Comparison of ENCODE assay signal across 10 cellular contexts in genomic region chr16:85988723-85989313, GRCh38.
DNase-seq lines count a peak whose midpoint lies in the region; ATAC-seq, FAIRE-seq and TF ChIP-seq lines count a peak whose summit lies in the region.
"Had no signal": no experiment of that assay in that cellular context is flagged by ENCODE, and none has a peak within 500 bp of the region (broad histone marks: within the 10 kb centered on the region; RNA-seq: fewer than 3 reads in every experiment).

No MANE protein-coding gene starts in this region.

- peaks cover 3% of the 10 kb centered on the region for H3K27me3 Mint-ChIP-seq in endodermal cell (ENCODE audit: insufficient read depth)

- H3K4me3 Mint-ChIP-seq in endodermal cell, result no peak overlapping the region

- FAIRE-seq in GM12891 (lab: Jason Lieb, UNC), result peak; percentile 98
- FAIRE-seq: endothelial cell of umbilical vein had no signal

- no peaks in the 10 kb centered on the region for H3K4me1 ChIP-seq in endodermal cell (ENCODE audit: control insufficient read depth, insufficient read depth, low read length)

- no peak overlapping the region for H3K4me3 ChIP-seq in endodermal cell (ENCODE audit: low read length)

- no peak overlapping the region for H3K9ac ChIP-seq in endodermal cell (ENCODE audit: extremely low read depth, low read length, poor library complexity, severe bottlenecking)

- TF ChIP-seq POLR2A in GM12891 (IDR thresholded peaks at IDR 0.05; ENCODE audit: low read depth, low read length), result no peak

- H3K9me3 Mint-ChIP-seq in endodermal cell, result no peaks in the 10 kb centered on the region

- DNase-seq in GM12891 (ENCODE audit: insufficient read length, low spot score) (no peak), endodermal cell (peak; percentile 30), NCI-H2081 treated with DMSO at 0.1 percent for 48 hours (lab: John Stamatoyannopoulos, UW) (no peak), NCI-H524 (lab: John Stamatoyannopoulos, UW) (no peak), cortex of kidney (lab: John Stamatoyannopoulos, UW) (no peak)
- DNase-seq in central memory CD4-positive, alpha-beta T cell, result no peak

- H3K36me3 ChIP-seq in endodermal cell (ENCODE audit: control insufficient read depth, insufficient read depth, low read length), result no peaks in the 10 kb centered on the region

- no peak overlapping the region for H3K27ac ChIP-seq in endodermal cell (ENCODE audit: low read depth, low read length)

- 90 to 93% methylated on average over 12 to 13 of the region's 13 CpGs for WGBS in endodermal cell (ENCODE audit: insufficient coverage in 1 of 2, insufficient read length in 1 of 2), 2 experiments

- H3K27ac Mint-ChIP-seq in endodermal cell, result no peak overlapping the region

- ATAC-seq in GM19463 (IDR thresholded peaks at IDR 0.05; ENCODE audit: unreplicated experiment) (peak; percentile 57), HG03439 (IDR thresholded peaks at IDR 0.05; ENCODE audit: unreplicated experiment) (peak; percentile 41)
- ATAC-seq: HCT116 had no signal

- peaks cover 5% of the 10 kb centered on the region for H3K4me1 Mint-ChIP-seq in endodermal cell

- H3K27me3 ChIP-seq in endodermal cell (ENCODE audit: control insufficient read depth, insufficient read depth, low read length, poor library complexity, severe bottlenecking), result no peaks in the 10 kb centered on the region

- no peaks in the 10 kb centered on the region for H3K36me3 Mint-ChIP-seq in endodermal cell (ENCODE audit: low read depth)

- no peaks in the 10 kb centered on the region for H3K9me3 ChIP-seq in endodermal cell (ENCODE audit: control insufficient read depth, low read length)

- TF ChIP-seq CTCF in endodermal cell (conservative IDR thresholded peaks at IDR 0.05), result no peak

TF ChIP-seq in GM12891, 5 proteins besides CTCF, POLR2A, EP300 and RAD21:
- TF ChIP-seq POLR2AphosphoS5 (IDR thresholded peaks at IDR 0.05; ENCODE audit: low read depth, low read length), result no peak
- TF ChIP-seq SPI1 (IDR thresholded peaks at IDR 0.05; ENCODE audit: low read depth, low read length), result peak; percentile 24; the same call in 1 of the 2 replicates
